ENCODE assay signal across 8 cellular contexts in the genomic region with DNA sequence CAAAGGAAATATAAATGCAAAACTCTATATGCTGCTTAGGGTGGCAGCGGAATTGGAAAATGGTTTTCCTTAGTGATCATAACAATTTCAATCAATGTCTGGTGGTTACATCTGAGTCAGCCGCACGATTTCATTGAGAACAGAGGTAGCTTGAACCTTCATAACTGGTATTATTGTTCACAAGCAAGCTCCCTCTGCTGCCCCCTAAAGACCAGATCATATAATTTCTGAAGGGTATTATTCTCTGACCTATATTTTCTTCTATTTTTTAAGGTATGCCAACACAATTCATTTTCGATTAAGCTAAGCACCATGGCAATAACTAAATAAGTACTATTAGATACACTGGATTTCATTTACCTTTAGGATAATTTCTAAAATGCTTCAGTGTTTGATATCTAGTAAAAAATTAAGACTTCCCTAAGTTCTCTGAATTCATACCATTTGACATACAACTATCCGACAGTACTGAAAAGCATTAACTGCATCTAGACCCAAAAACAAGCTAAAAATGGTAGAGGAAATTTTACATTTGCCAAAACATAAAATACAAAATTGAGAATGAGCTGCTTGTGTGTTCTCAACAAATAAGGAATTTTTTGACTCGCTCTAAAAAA.
DNase-seq lines count a peak whose midpoint lies in the region; ATAC-seq and TF ChIP-seq lines count a peak whose summit lies in the region.

No MANE protein-coding gene starts in this region.

- intact Hi-C loops in adrenal gland (cut with DNase I): loop anchor here in 1 of 2 donors (10.0 kb wide), 1 partner anchor 342 kb away; no protein-coding TSS in a partner anchor
- intact Hi-C loops in left lung (cut with DNase I): no loop called here

- TF ChIP-seq POLR2A in adrenal gland (IDR thresholded peaks at IDR 0.05): no peak

- H3K9me3 Mint-ChIP-seq in activated T-cell treated with anti-CD3 and anti-CD28 coated beads, Interleukin-2, amount 50 U/mL, for 4 hours: no peaks in the 10 kb centered on the region
- H3K9me3 Mint-ChIP-seq in activated naive CD8-positive, alpha-beta T cell treated with anti-CD3 and anti-CD28 coated beads for 36 hours: peaks cover 2% of the 10 kb centered on the region

- H3K27ac ChIP-seq in adrenal gland (no peak overlapping the region), left lung (no peak overlapping the region)

- peak; percentile 31 to 57 for DNase-seq in AML-193 (lab: John Stamatoyannopoulos, UW)
- DNase-seq in NCI-H1092 (lab: John Stamatoyannopoulos, UW): peak; percentile 1
- peak in 6 of 7 donors; percentile 18 to 46 (median 29) for DNase-seq in adrenal gland
- DNase-seq in left lung: no peak
- no peak for DNase-seq in activated T-cell treated with anti-CD3 and anti-CD28 coated beads, Interleukin-2, amount 50 U/mL, for 4 hours
- no peak for DNase-seq in activated naive CD8-positive, alpha-beta T cell treated with anti-CD3 and anti-CD28 coated beads for 36 hours
- no peak for DNase-seq in activated CD8-positive, alpha-beta memory T cell treated with anti-CD3 and anti-CD28 coated beads for 24 hours

- no peak overlapping the region for H3K27ac Mint-ChIP-seq in activated naive CD8-positive, alpha-beta T cell treated with anti-CD3 and anti-CD28 coated beads for 36 hours

- 65 to 69% (median 66%) methylated on average over 6 of the region's 6 CpGs for WGBS in adrenal gland, 4 donors

- no peaks in the 10 kb centered on the region for H3K27me3 ChIP-seq in adrenal gland
- no peaks in the 10 kb centered on the region for H3K27me3 ChIP-seq in left lung

- no peaks in the 10 kb centered on the region for H3K4me1 Mint-ChIP-seq in activated T-cell treated with anti-CD3 and anti-CD28 coated beads, Interleukin-2, amount 50 U/mL, for 4 hours (ENCODE audit: low read depth)
- no peaks in the 10 kb centered on the region for H3K4me1 Mint-ChIP-seq in activated naive CD8-positive, alpha-beta T cell treated with anti-CD3 and anti-CD28 coated beads for 36 hours

- no peaks in the 10 kb centered on the region for H3K4me1 ChIP-seq in adrenal gland (replicated peaks in 1 of 2)
- H3K4me1 ChIP-seq in left lung: no peaks in the 10 kb centered on the region

- H3K9me3 ChIP-seq in adrenal gland (replicated peaks in 1 of 3) (no peaks in the 10 kb centered on the region), left lung (no peaks in the 10 kb centered on the region)

- peak; percentile 63 for ATAC-seq in GM18511 (IDR thresholded peaks at IDR 0.05; ENCODE audit: unreplicated experiment)
- peak; percentile 87 for ATAC-seq in left lung
- no peak for ATAC-seq in activated T-cell treated with anti-CD3 and anti-CD28 coated beads, Interleukin-2, amount 50 U/mL, for 4 hours

- H3K4me3 Mint-ChIP-seq in activated T-cell treated with anti-CD3 and anti-CD28 coated beads, Interleukin-2, amount 50 U/mL, for 4 hours: no peak overlapping the region
- H3K4me3 Mint-ChIP-seq in activated naive CD8-positive, alpha-beta T cell treated with anti-CD3 and anti-CD28 coated beads for 36 hours: no peak overlapping the region

- H3K36me3 ChIP-seq in adrenal gland (replicated peaks in 1 of 2) (no peaks in the 10 kb centered on the region), left lung (no peaks in the 10 kb centered on the region)

- TF ChIP-seq CTCF in adrenal gland (IDR thresholded peaks at IDR 0.05): peak; percentile 43 to 76 (median 60)
- TF ChIP-seq CTCF in left lung (IDR thresholded peaks at IDR 0.05): peak; percentile 24 to 65

- no peak overlapping the region for H3K4me3 ChIP-seq in adrenal gland
- H3K4me3 ChIP-seq in left lung: no peak overlapping the region

- H3K27me3 Mint-ChIP-seq in activated T-cell treated with anti-CD3 and anti-CD28 coated beads, Interleukin-2, amount 50 U/mL, for 4 hours (ENCODE audit: low read depth): peaks cover 25% of the 10 kb centered on the region
- H3K27me3 Mint-ChIP-seq in activated naive CD8-positive, alpha-beta T cell treated with anti-CD3 and anti-CD28 coated beads for 36 hours: peaks cover 63% of the 10 kb centered on the region

- H3K36me3 Mint-ChIP-seq in activated T-cell treated with anti-CD3 and anti-CD28 coated beads, Interleukin-2, amount 50 U/mL, for 4 hours (ENCODE audit: insufficient read depth): no peaks in the 10 kb centered on the region
- no peaks in the 10 kb centered on the region for H3K36me3 Mint-ChIP-seq in activated naive CD8-positive, alpha-beta T cell treated with anti-CD3 and anti-CD28 coated beads for 36 hours

Comparison
In these comparisons a context has a peak if more than half of its experiments do, and no peak if none do; other contexts are left out.
1. DNase-seq: peak in AML-193 (2 of 2), NCI-H1092 (single experiment) and adrenal gland (6 of 7); none in left lung (0 of 2), activated T-cell treated with anti-CD3 and anti-CD28 coated beads, Interleukin-2, amount 50 U/mL, for 4 hours (single experiment), activated naive CD8-positive, alpha-beta T cell treated with anti-CD3 and anti-CD28 coated beads for 36 hours (single experiment) and activated CD8-positive, alpha-beta memory T cell treated with anti-CD3 and anti-CD28 coated beads for 24 hours (single experiment).
2. ATAC-seq: peak in GM18511 (single experiment) and left lung (single experiment); none in activated T-cell treated with anti-CD3 and anti-CD28 coated beads, Interleukin-2, amount 50 U/mL, for 4 hours (0 of 2).